14 cellular contexts compared by ENCODE assay signal in the genomic region with DNA sequence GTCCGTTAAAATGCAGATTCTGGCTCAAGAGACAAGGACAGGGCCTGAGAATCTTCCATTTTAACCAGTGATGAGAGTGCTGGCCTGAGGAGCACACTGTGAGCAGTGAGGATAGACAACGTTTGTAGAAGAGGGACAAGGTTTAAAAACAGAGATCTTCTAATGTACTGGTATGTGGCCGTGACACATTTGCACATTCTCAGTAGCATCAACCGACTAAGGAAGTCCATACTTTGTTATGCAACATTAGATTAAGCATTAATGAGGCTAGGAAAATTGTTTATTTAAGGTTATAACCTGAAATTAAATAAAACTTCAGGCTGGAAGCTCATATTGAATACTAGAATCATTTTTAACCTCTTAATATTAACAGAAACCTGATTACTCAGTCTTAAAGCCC.
DNase-seq lines count a peak whose midpoint lies in the region; ATAC-seq and TF ChIP-seq lines count a peak whose summit lies in the region.
"Had no signal": no experiment of that assay in that cellular context is flagged by ENCODE, and none has a peak within 500 bp of the region (broad histone marks: within the 10 kb centered on the region; RNA-seq: fewer than 3 reads in every experiment).

No MANE protein-coding gene starts in this region.

- H3K23ac ChIP-seq in IMR-90 (ENCODE audit: low read depth, low read length), result no peak overlapping the region

- no peak for TF ChIP-seq RAD21 in IMR-90 (IDR thresholded peaks at IDR 0.05; ENCODE audit: low read length)
- no peak for TF ChIP-seq RAD21 in liver (IDR thresholded peaks at IDR 0.05)

- H2BK5ac ChIP-seq in IMR-90 (ENCODE audit: low read depth, low read length, poor library complexity, severe bottlenecking), result no peak overlapping the region

- no peak overlapping the region for H3K56ac ChIP-seq in IMR-90 (ENCODE audit: extremely low read depth, insufficient read depth, low read length)

- no peaks in the 10 kb centered on the region for H3K9me3 ChIP-seq in IMR-90 (ENCODE audit: control insufficient read depth, insufficient read depth, low read length)
- no peaks in the 10 kb centered on the region for H3K9me3 ChIP-seq in liver (ENCODE audit: control insufficient read depth in 4 of 4, low read length in 3 of 4)
- H3K9me3 ChIP-seq in stomach smooth muscle (ENCODE audit: control insufficient read depth in 2 of 2, low read length in 2 of 2), result no peaks in the 10 kb centered on the region

- H3K27me3 Mint-ChIP-seq in activated T-helper 17 cell treated with anti-CD3 and anti-CD28 coated beads, Interleukin-2, amount 50 U/mL, for 72 hours, result no peaks in the 10 kb centered on the region
- H3K27me3 Mint-ChIP-seq: CD4-positive, alpha-beta memory T cell; stimulated activated naive B cell treated with anti-CD40 and anti-IgM and Interleukin-4, amounts not matched to agents 10 μg/mL and 1 μg/mL and 100 μg/mL, for 72 hours had no signal

- H2BK20ac ChIP-seq in IMR-90 (ENCODE audit: low read depth, low read length), result no peak overlapping the region

- TF ChIP-seq CTCF in IMR-90 (conservative IDR thresholded peaks at IDR 0.05; ENCODE audit: low read depth, low read length) (no peak), liver (IDR thresholded peaks at IDR 0.05; ENCODE audit: low read depth, low read length, missing input control) (no peak)

- no peak overlapping the region for H4K5ac ChIP-seq in IMR-90 (ENCODE audit: low read depth, low read length)

- no peak overlapping the region for H3K4ac ChIP-seq in IMR-90 (ENCODE audit: low read depth, low read length)

- H3K36me3 ChIP-seq in IMR-90 (ENCODE audit: control insufficient read depth, insufficient read depth, low read length) (peaks cover 33% of the 10 kb centered on the region), liver (ENCODE audit: control insufficient read depth in 4 of 4, insufficient read depth in 3 of 4, low read depth in 1 of 4, low read length in 3 of 4) (no peaks in the 10 kb centered on the region), stomach smooth muscle (ENCODE audit: control insufficient read depth in 2 of 2, insufficient read depth in 2 of 2, low read length in 2 of 2) (peaks cover 4 to 10% of the 10 kb centered on the region in 2 donors)

- no peaks in the 10 kb centered on the region for H3K9me3 Mint-ChIP-seq in activated T-helper 17 cell treated with anti-CD3 and anti-CD28 coated beads, Interleukin-2, amount 50 U/mL, for 72 hours
- H3K9me3 Mint-ChIP-seq: CD4-positive, alpha-beta memory T cell; stimulated activated naive B cell treated with anti-CD40 and anti-IgM and Interleukin-4, amounts not matched to agents 10 μg/mL and 1 μg/mL and 100 μg/mL, for 72 hours had no signal

- H3K27ac ChIP-seq in IMR-90 (ENCODE audit: insufficient read depth, low read length) (peak overlapping the region; percentile 51; the same call in 1 of the 2 replicates), liver (ENCODE audit: low read depth in 1 of 2, low read length in 2 of 2) (peak overlapping the region in 1 of 2 donors; percentile 75), stomach smooth muscle (ENCODE audit: low read length) (peak overlapping the region; percentile 42)

- H3K9ac ChIP-seq in IMR-90 (ENCODE audit: low read depth, low read length), result no peak overlapping the region
- no peak overlapping the region for H3K9ac ChIP-seq in liver (ENCODE audit: low read depth in 1 of 2, low read length in 2 of 2)
- no peak overlapping the region for H3K9ac ChIP-seq in stomach smooth muscle (ENCODE audit: low read length in 2 of 2)

- no peak overlapping the region for H3K27ac Mint-ChIP-seq in activated T-helper 17 cell treated with anti-CD3 and anti-CD28 coated beads, Interleukin-2, amount 50 U/mL, for 72 hours

- CTCF ChIA-PET in IMR-90 (lab: Yijun Ruan, JAX), result no interaction called here

- peak overlapping the region; percentile 19 for H3K4me3 Mint-ChIP-seq in activated T-helper 17 cell treated with anti-CD3 and anti-CD28 coated beads, Interleukin-2, amount 50 U/mL, for 72 hours
- H3K4me3 Mint-ChIP-seq: stimulated activated naive B cell treated with anti-CD40 and anti-IgM and Interleukin-4, amounts not matched to agents 10 μg/mL and 1 μg/mL and 100 μg/mL, for 72 hours had no signal

- H3K4me3 ChIP-seq in IMR-90 (ENCODE audit: insufficient read depth, low read depth, low read length) (no peak overlapping the region), liver (ENCODE audit: low read depth in 1 of 3, low read length in 3 of 3) (peak overlapping the region in 1 of 3 donors; percentile 19), stomach smooth muscle (ENCODE audit: low read length in 2 of 2) (peak overlapping the region in 1 of 2 donors; percentile 30)
- H3K4me3 ChIP-seq: skin epidermis had no signal

- H2BK120ac ChIP-seq in IMR-90 (ENCODE audit: low read depth, low read length), result no peak overlapping the region

- DNase-seq in IMR-90 (no peak), T-helper 9 cell (no peak), iPS-NIHi11 (ENCODE audit: low spot score) (no peak)
- DNase-seq: activated gamma-delta T cell; CD4-positive, alpha-beta memory T cell; KG1; NCI-H1417 treated with DMSO at 0.1 percent for 48 hours; NCI-H446; stimulated activated naive B cell treated with anti-CD40 and anti-IgM and Interleukin-4, amounts not matched to agents 10 μg/mL and 1 μg/mL and 100 μg/mL, for 72 hours had no signal

- H3K4me2 ChIP-seq in IMR-90 (ENCODE audit: low read depth, low read length), result peak overlapping the region; percentile 31; the same call in 1 of the 2 replicates

- peaks cover 51% of the 10 kb centered on the region for H3K36me3 Mint-ChIP-seq in activated T-helper 17 cell treated with anti-CD3 and anti-CD28 coated beads, Interleukin-2, amount 50 U/mL, for 72 hours (ENCODE audit: low read depth)

- peaks cover 52% of the 10 kb centered on the region for H4K20me1 ChIP-seq in IMR-90 (ENCODE audit: insufficient read depth, low read length)

- peaks cover 5 to 73% of the 10 kb centered on the region in 2 experiments; a peak in 3 of 4 replicates for H3K79me1 ChIP-seq in IMR-90 (ENCODE audit: low read depth in 1 of 2, low read length in 2 of 2)

- H4K8ac ChIP-seq in IMR-90 (ENCODE audit: low read depth in 2 of 2, low read length in 2 of 2), result no peak overlapping the region

- no TSS peak for BruUV-seq in IMR-90 (replicated peaks; lab: Mats Ljungman, UMichigan)

- no peak overlapping the region for H3K18ac ChIP-seq in IMR-90 (ENCODE audit: low read depth, low read length)

- dilution Hi-C loops in IMR-90 (cut with HindIII; ENCODE audit: low sequenced_read_pairs, unreplicated experiment), result no loop called here

- ATAC-seq in IMR-90 (ENCODE audit: low read depth), result no peak
- no peak for ATAC-seq in activated T-helper 17 cell treated with anti-CD3 and anti-CD28 coated beads, Interleukin-2, amount 50 U/mL, for 72 hours (replicated peaks)
- no peak for ATAC-seq in GM21381 (IDR thresholded peaks at IDR 0.05; ENCODE audit: unreplicated experiment)
- ATAC-seq: stimulated activated naive B cell treated with anti-CD40 and anti-IgM and Interleukin-4, amounts not matched to agents 10 μg/mL and 1 μg/mL and 100 μg/mL, for 72 hours had no signal

- H4K91ac ChIP-seq in IMR-90 (ENCODE audit: insufficient read depth, low read depth, low read length), result no peak overlapping the region

- peaks cover 31% of the 10 kb centered on the region for H3K4me1 Mint-ChIP-seq in activated T-helper 17 cell treated with anti-CD3 and anti-CD28 coated beads, Interleukin-2, amount 50 U/mL, for 72 hours

- H3K27me3 ChIP-seq in IMR-90 (ENCODE audit: control insufficient read depth, insufficient read depth, low read length) (no peaks in the 10 kb centered on the region), liver (ENCODE audit: control insufficient read depth in 4 of 4, insufficient read depth in 4 of 4, low read length in 3 of 4) (no peaks in the 10 kb centered on the region), stomach smooth muscle (ENCODE audit: control insufficient read depth in 1 of 2, insufficient read depth in 2 of 2, low read length in 2 of 2) (no peaks in the 10 kb centered on the region)

- H3K14ac ChIP-seq in IMR-90 (replicated peaks; ENCODE audit: low read depth, low read length), result no peak overlapping the region; the same call in 1 of the 2 replicates

- POLR2A ChIA-PET in IMR-90 (lab: Charles Lee; ENCODE audit: unreplicated experiment), result no interaction called here

- TF ChIP-seq POLR2A in IMR-90 (IDR thresholded peaks at IDR 0.05; ENCODE audit: low read depth, low read length), result no peak

- in situ Hi-C loops in IMR-90 (cut with MboI; ENCODE audit: low sequenced_read_pairs), result no loop called here

- no peak overlapping the region for H2AFZ ChIP-seq in IMR-90 (replicated peaks; ENCODE audit: low read length, poor library complexity)

- WGBS in IMR-90 (ENCODE audit: extremely low coverage in 2 of 2, insufficient read length in 1 of 2), 2 experiments, result no CpG with 5 or more reads among the region's 4 CpGs
- 10% methylated on average over 4 of the region's 4 CpGs for WGBS in liver

- H3K4me1 ChIP-seq in IMR-90 (ENCODE audit: control insufficient read depth, insufficient read depth, low read length) (peaks cover 25% of the 10 kb centered on the region), liver (ENCODE audit: control insufficient read depth in 4 of 4, insufficient read depth in 4 of 4, low read length in 3 of 4) (peaks cover 14 to 81% (median 77%) of the 10 kb centered on the region in 4 donors), stomach smooth muscle (ENCODE audit: control insufficient read depth, insufficient read depth, low read length) (peaks cover 46% of the 10 kb centered on the region)

- no peak overlapping the region for H2AK5ac ChIP-seq in IMR-90 (ENCODE audit: low read depth, low read length)

- peaks cover 14% of the 10 kb centered on the region for H3K9me1 ChIP-seq in IMR-90 (ENCODE audit: insufficient read depth, low read length)

- H2BK15ac ChIP-seq in IMR-90 (ENCODE audit: low read depth, low read length), result no peak overlapping the region

- intact Hi-C loops in IMR-90 (cut with micrococcal nuclease), result no loop called here

- H2AK9ac ChIP-seq in IMR-90 (replicated peaks; ENCODE audit: low read depth, low read length, poor library complexity), result no peak overlapping the region

TF ChIP-seq in IMR-90, 13 proteins besides CTCF, POLR2A, EP300 and RAD21:
- TF ChIP-seq FOS (IDR thresholded peaks at IDR 0.05; ENCODE audit: low read depth, low read length) (no peak), BHLHE40 (IDR thresholded peaks at IDR 0.05; ENCODE audit: low read depth, low read length) (no peak)
TF ChIP-seq in IMR-90: peak in this region for 0.

TF ChIP-seq in liver, 16 proteins besides CTCF, POLR2A, EP300 and RAD21 (continues in another document):
- TF ChIP-seq, protein P1, sequence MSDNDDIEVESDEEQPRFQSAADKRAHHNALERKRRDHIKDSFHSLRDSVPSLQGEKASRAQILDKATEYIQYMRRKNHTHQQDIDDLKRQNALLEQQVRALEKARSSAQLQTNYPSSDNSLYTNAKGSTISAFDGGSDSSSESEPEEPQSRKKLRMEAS (IDR thresholded peaks at IDR 0.05), result no peak
- TF ChIP-seq, protein P2, sequence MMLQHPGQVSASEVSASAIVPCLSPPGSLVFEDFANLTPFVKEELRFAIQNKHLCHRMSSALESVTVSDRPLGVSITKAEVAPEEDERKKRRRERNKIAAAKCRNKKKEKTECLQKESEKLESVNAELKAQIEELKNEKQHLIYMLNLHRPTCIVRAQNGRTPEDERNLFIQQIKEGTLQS (IDR thresholded peaks at IDR 0.05), result no peak
- peak; percentile 16 for TF ChIP-seq SP1 (IDR thresholded peaks at IDR 0.05)
- TF ChIP-seq JUND (IDR thresholded peaks at IDR 0.05), result peak in 1 of 2 donors; percentile 15
- no peak for TF ChIP-seq EGR1 (IDR thresholded peaks at IDR 0.05; ENCODE audit: low read depth in 2 of 2)
- TF ChIP-seq NR2F2 (IDR thresholded peaks at IDR 0.05), result no peak
